Comparison of ENCODE assay signal across 22 cellular contexts in genomic region chr7:78015574-78016260, GRCh38.
"Had no signal": no experiment of that assay in that cellular context is flagged by ENCODE, and none has a peak within 500 bp of the region (broad histone marks: within the 10 kb centered on the region; RNA-seq: fewer than 3 reads in every experiment).

No MANE protein-coding gene starts in this region.

- FAIRE-seq: endothelial cell of umbilical vein, frontal cortex had no signal

- ATAC-seq: naive thymus-derived CD8-positive, alpha-beta T cell; stimulated activated naive B cell treated with anti-CD40 and anti-IgM and Interleukin-4, amounts not matched to agents 10 μg/mL and 1 μg/mL and 100 μg/mL, for 72 hours; upper lobe of right lung had no signal

- H3K4me3 ChIP-seq: coronary artery, esophagus muscularis mucosa, lung, ovary, skin epidermis, thoracic aorta, transverse colon, upper lobe of right lung, uterus had no signal

- H3K4me1 ChIP-seq: uterus had no signal

- H3K9me3 ChIP-seq: esophagus muscularis mucosa, ovary, thoracic aorta, transverse colon, upper lobe of right lung, uterus had no signal

- DNase-seq: dermis blood vessel endothelial cell; effector memory CD4-positive, alpha-beta T cell; immature natural killer cell; islet precursor cell; kidney glomerular epithelial cell; midbrain; naive thymus-derived CD8-positive, alpha-beta T cell; occipital lobe; stimulated activated CD4-positive, alpha-beta T cell treated with anti-CD3 and anti-CD28 coated beads, Interleukin-15, amount 100 ng/mL, for 24 hours; stimulated activated CD4-positive, alpha-beta T cell treated with anti-CD3 and anti-CD28 coated beads, Interleukin-2, amount 100 ng/mL, for 48 hours; stimulated activated naive B cell treated with anti-CD40 and anti-IgM and Interleukin-4, amounts not matched to agents 10 μg/mL and 1 μg/mL and 100 μg/mL, for 72 hours; transverse colon; upper lobe of right lung; uterus had no signal

- H3K36me3 ChIP-seq: esophagus muscularis mucosa, ovary, thoracic aorta, transverse colon, upper lobe of right lung, uterus had no signal

- H3K27me3 ChIP-seq: esophagus muscularis mucosa, ovary, transverse colon, upper lobe of right lung, uterus had no signal

- H3K27ac ChIP-seq: coronary artery, esophagus muscularis mucosa, ovary, skin epidermis, thoracic aorta, transverse colon, upper lobe of right lung, uterus had no signal
